1 cellular context compared by ENCODE assay signal in the genomic region with DNA sequence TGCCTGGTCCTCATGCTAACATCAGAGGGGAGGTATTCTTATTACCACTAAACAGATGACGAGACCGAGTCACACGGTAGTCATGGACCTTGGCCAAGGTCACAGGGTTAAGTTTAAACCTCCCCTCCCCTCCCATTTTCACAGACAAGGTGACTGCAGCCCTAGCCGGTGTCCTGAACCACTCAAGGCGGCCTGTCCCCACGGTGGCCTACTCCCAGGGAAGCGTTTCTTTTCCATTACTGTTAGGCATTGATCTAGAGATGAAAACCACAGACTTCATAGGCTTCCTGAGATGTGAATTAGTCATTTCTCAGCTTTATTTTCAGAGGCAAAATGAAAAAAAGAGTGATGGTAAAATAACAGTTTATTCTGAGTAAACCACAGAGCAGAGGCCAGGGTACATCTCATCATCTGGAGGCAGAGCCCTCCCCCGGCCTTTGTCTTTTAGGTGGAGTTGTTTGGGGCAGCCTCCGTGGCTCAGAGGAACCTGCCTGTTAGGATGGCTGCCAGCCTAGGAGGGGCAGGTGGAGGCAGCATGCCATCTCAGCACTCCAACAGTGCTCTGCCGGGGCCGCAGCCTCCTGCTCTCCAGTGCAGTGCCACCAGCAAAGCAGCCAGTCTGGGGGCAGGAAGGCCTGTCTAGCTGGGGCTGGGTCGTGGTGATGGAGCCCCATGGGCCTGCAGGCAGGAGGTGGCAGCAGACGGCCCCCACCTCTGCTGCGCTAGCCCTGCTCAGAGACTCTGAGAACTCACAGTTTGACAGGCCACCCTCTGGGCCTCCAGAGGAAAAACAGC.
A peak's percentile ranks its signal among the peaks of the same experiment; 100 is the strongest.
TF ChIP-seq lines count a peak whose summit lies in the region.

No MANE protein-coding gene starts in this region.

TF ChIP-seq in HepG2, 621 proteins besides CTCF, POLR2A, EP300 and RAD21 (continued from another document and continues in another):
- TF ChIP-seq, protein P1, sequence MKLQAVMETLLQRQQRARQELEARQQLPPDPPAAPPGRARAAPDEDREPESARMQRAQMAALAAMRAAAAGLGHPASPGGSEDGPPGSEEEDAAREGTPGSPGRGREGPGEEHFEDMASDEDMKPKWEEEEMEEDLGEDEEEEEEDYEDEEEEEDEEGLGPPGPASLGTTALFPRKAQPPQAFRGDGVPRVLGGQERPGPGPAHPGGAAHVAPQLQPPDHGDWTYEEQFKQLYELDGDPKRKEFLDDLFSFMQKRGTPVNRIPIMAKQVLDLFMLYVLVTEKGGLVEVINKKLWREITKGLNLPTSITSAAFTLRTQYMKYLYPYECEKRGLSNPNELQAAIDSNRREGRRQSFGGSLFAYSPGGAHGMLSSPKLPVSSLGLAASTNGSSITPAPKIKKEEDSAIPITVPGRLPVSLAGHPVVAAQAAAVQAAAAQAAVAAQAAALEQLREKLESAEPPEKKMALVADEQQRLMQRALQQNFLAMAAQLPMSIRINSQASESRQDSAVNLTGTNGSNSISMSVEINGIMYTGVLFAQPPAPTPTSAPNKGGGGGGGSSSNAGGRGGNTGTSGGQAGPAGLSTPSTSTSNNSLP (IDR thresholded peaks at IDR 0.05; ENCODE audit: low read depth, low read length) = no peak
- TF ChIP-seq ZNF543 (CRISPR knock-in tag; IDR thresholded peaks at IDR 0.05) (no peak), ETV6 (CRISPR knock-in tag; conservative IDR thresholded peaks at IDR 0.05) (no peak), ZMYM3 (CRISPR knock-in tag; IDR thresholded peaks at IDR 0.05) (no peak), BRCA1 (CRISPR knock-in tag; IDR thresholded peaks at IDR 0.05) (no peak), ELF1 (CRISPR knock-in tag; IDR thresholded peaks at IDR 0.05) (no peak), HNF4G (IDR thresholded peaks at IDR 0.05; ENCODE audit: borderline replicate concordance, low read depth, low read length) (no peak), HNF4G (CRISPR knock-in tag; IDR thresholded peaks at IDR 0.05; ENCODE audit: borderline replicate concordance, low read depth) (no peak), ZMYM4 (CRISPR knock-in tag; IDR thresholded peaks at IDR 0.05) (no peak), ZFY (CRISPR knock-in tag; IDR thresholded peaks at IDR 0.05) (no peak), IRX3 (CRISPR knock-in tag; IDR thresholded peaks at IDR 0.05; ENCODE audit: borderline replicate concordance, low read depth) (no peak), GABPA (IDR thresholded peaks at IDR 0.05; ENCODE audit: low read depth, low read length) (no peak), GABPA (CRISPR knock-in tag; IDR thresholded peaks at IDR 0.05; ENCODE audit: low read depth) (no peak), CENPT (CRISPR knock-in tag; IDR thresholded peaks at IDR 0.05; ENCODE audit: low read depth) (no peak), RXRA (CRISPR knock-in tag; IDR thresholded peaks at IDR 0.05) (no peak; the same call in 1 of the 2 replicates), ZMAT3 (CRISPR knock-in tag; conservative IDR thresholded peaks at IDR 0.05) (no peak), MTA3 (CRISPR knock-in tag; IDR thresholded peaks at IDR 0.05) (no peak), ZNF709 (CRISPR knock-in tag; IDR thresholded peaks at IDR 0.05) (no peak), ZFP90 (CRISPR knock-in tag; IDR thresholded peaks at IDR 0.05; ENCODE audit: borderline replicate concordance) (no peak), ZNF468 (CRISPR knock-in tag; IDR thresholded peaks at IDR 0.05) (no peak), ESRRA (CRISPR knock-in tag; IDR thresholded peaks at IDR 0.05; ENCODE audit: low read depth) (peak; percentile 63; the same call in 1 of the 2 replicates), ZBTB21 (CRISPR knock-in tag; IDR thresholded peaks at IDR 0.05) (no peak), HNRNPL (IDR thresholded peaks at IDR 0.05; ENCODE audit: low read depth, low read length) (0 out of 2 replicates have a peak, but pooled peaks have one; percentile 28), SKIL (CRISPR knock-in tag; IDR thresholded peaks at IDR 0.05; ENCODE audit: borderline replicate concordance) (no peak), FOXA3 (CRISPR knock-in tag; IDR thresholded peaks at IDR 0.05) (no peak), CBFB (CRISPR knock-in tag; IDR thresholded peaks at IDR 0.05) (no peak), GATAD2A (CRISPR knock-in tag; IDR thresholded peaks at IDR 0.05) (0 out of 2 replicates have a peak, but pooled peaks have one; percentile 15), ZFP37 (CRISPR knock-in tag; IDR thresholded peaks at IDR 0.05; ENCODE audit: borderline replicate concordance) (no peak), ZC3H13 (CRISPR knock-in tag; IDR thresholded peaks at IDR 0.05) (no peak), ZNF329 (CRISPR knock-in tag; IDR thresholded peaks at IDR 0.05; ENCODE audit: low read depth) (no peak), ZNF292 (CRISPR knock-in tag; IDR thresholded peaks at IDR 0.05; ENCODE audit: borderline replicate concordance, low read depth) (no peak), FOXP1 (IDR thresholded peaks at IDR 0.05) (no peak), FOXP1 (CRISPR knock-in tag; IDR thresholded peaks at IDR 0.05) (no peak), ZNF260 (CRISPR knock-in tag; IDR thresholded peaks at IDR 0.05; ENCODE audit: borderline replicate concordance, low read depth) (no peak), ZNF281 (CRISPR knock-in tag; IDR thresholded peaks at IDR 0.05; ENCODE audit: borderline replicate concordance) (no peak), NCOA1 (CRISPR knock-in tag; IDR thresholded peaks at IDR 0.05) (no peak), XRCC5 (optimal IDR thresholded peaks at IDR 0.05; ENCODE audit: low read length) (no peak), ZNF710 (CRISPR knock-in tag; IDR thresholded peaks at IDR 0.05; ENCODE audit: borderline replicate concordance) (no peak), ZNF720 (CRISPR knock-in tag; IDR thresholded peaks at IDR 0.05) (no peak), ZNF24 (IDR thresholded peaks at IDR 0.05) (no peak), FOXA1 (IDR thresholded peaks at IDR 0.05) (no peak), FOXA1 (CRISPR knock-in tag; IDR thresholded peaks at IDR 0.05) (no peak), SMC3 (IDR thresholded peaks at IDR 0.05; ENCODE audit: low read length) (no peak), KLF6 (CRISPR knock-in tag; IDR thresholded peaks at IDR 0.05) (no peak), SRSF9 (IDR thresholded peaks at IDR 0.05; ENCODE audit: borderline replicate concordance, insufficient read depth, low read depth, low read length, poor library complexity, severe bottlenecking) (no peak), TFE3 (CRISPR knock-in tag; IDR thresholded peaks at IDR 0.05) (peak; percentile 68)
- TF ChIP-seq, protein P2, sequence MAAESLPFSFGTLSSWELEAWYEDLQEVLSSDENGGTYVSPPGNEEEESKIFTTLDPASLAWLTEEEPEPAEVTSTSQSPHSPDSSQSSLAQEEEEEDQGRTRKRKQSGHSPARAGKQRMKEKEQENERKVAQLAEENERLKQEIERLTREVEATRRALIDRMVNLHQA (CRISPR knock-in tag; IDR thresholded peaks at IDR 0.05) = no peak
- TF ChIP-seq, protein P3, sequence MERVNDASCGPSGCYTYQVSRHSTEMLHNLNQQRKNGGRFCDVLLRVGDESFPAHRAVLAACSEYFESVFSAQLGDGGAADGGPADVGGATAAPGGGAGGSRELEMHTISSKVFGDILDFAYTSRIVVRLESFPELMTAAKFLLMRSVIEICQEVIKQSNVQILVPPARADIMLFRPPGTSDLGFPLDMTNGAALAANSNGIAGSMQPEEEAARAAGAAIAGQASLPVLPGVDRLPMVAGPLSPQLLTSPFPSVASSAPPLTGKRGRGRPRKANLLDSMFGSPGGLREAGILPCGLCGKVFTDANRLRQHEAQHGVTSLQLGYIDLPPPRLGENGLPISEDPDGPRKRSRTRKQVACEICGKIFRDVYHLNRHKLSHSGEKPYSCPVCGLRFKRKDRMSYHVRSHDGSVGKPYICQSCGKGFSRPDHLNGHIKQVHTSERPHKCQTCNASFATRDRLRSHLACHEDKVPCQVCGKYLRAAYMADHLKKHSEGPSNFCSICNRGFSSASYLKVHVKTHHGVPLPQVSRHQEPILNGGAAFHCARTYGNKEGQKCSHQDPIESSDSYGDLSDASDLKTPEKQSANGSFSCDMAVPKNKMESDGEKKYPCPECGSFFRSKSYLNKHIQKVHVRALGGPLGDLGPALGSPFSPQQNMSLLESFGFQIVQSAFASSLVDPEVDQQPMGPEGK (CRISPR knock-in tag; IDR thresholded peaks at IDR 0.05) = no peak
- TF ChIP-seq, protein P4, sequence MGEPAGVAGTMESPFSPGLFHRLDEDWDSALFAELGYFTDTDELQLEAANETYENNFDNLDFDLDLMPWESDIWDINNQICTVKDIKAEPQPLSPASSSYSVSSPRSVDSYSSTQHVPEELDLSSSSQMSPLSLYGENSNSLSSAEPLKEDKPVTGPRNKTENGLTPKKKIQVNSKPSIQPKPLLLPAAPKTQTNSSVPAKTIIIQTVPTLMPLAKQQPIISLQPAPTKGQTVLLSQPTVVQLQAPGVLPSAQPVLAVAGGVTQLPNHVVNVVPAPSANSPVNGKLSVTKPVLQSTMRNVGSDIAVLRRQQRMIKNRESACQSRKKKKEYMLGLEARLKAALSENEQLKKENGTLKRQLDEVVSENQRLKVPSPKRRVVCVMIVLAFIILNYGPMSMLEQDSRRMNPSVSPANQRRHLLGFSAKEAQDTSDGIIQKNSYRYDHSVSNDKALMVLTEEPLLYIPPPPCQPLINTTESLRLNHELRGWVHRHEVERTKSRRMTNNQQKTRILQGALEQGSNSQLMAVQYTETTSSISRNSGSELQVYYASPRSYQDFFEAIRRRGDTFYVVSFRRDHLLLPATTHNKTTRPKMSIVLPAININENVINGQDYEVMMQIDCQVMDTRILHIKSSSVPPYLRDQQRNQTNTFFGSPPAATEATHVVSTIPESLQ (CRISPR knock-in tag; conservative IDR thresholded peaks at IDR 0.05) = no peak
- TF ChIP-seq, protein P5, sequence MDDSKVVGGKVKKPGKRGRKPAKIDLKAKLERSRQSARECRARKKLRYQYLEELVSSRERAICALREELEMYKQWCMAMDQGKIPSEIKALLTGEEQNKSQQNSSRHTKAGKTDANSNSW (CRISPR knock-in tag; IDR thresholded peaks at IDR 0.05; ENCODE audit: borderline replicate concordance) = no peak
